Comparison of ENCODE assay signal across 10 cellular contexts in genomic region chr1:95742591-95743089, GRCh38.
DNase-seq lines count a peak whose midpoint lies in the region; ATAC-seq and TF ChIP-seq lines count a peak whose summit lies in the region.
"Had no signal": no experiment of that assay in that cellular context is flagged by ENCODE, and none has a peak within 500 bp of the region (broad histone marks: within the 10 kb centered on the region; RNA-seq: fewer than 3 reads in every experiment).

No MANE protein-coding gene starts in this region.

- peaks cover 2 to 16% of the 10 kb centered on the region in 2 donors for H3K9me3 Mint-ChIP-seq in effector memory CD8-positive, alpha-beta T cell
- H3K9me3 Mint-ChIP-seq in activated naive CD8-positive, alpha-beta T cell treated with anti-CD3 and anti-CD28 coated beads for 36 hours: peaks cover 11% of the 10 kb centered on the region

- no peaks in the 10 kb centered on the region for H3K27me3 ChIP-seq in hepatocyte

- H3K27ac ChIP-seq in hepatocyte: peak overlapping the region; percentile 46

- H3K27me3 Mint-ChIP-seq in effector memory CD8-positive, alpha-beta T cell: no peaks in the 10 kb centered on the region
- no peaks in the 10 kb centered on the region for H3K27me3 Mint-ChIP-seq in activated naive CD8-positive, alpha-beta T cell treated with anti-CD3 and anti-CD28 coated beads for 36 hours
- H3K27me3 Mint-ChIP-seq: activated CD4-positive, alpha-beta T cell treated with anti-CD3 and anti-CD28 coated beads, Interleukin-2, amount 10 ng/mL, durations not matched to agents 7 days and 5 days had no signal

- no peaks in the 10 kb centered on the region for H3K9me3 ChIP-seq in hepatocyte (ENCODE audit: low read depth)

- no peaks in the 10 kb centered on the region for H3K4me1 Mint-ChIP-seq in effector memory CD8-positive, alpha-beta T cell (ENCODE audit: low read depth in 2 of 2)
- no peaks in the 10 kb centered on the region for H3K4me1 Mint-ChIP-seq in activated naive CD8-positive, alpha-beta T cell treated with anti-CD3 and anti-CD28 coated beads for 36 hours
- H3K4me1 Mint-ChIP-seq: activated CD4-positive, alpha-beta T cell treated with anti-CD3 and anti-CD28 coated beads, Interleukin-2, amount 10 ng/mL, durations not matched to agents 7 days and 5 days had no signal

- no peaks in the 10 kb centered on the region for H3K36me3 Mint-ChIP-seq in effector memory CD8-positive, alpha-beta T cell (ENCODE audit: insufficient read depth)
- H3K36me3 Mint-ChIP-seq in activated naive CD8-positive, alpha-beta T cell treated with anti-CD3 and anti-CD28 coated beads for 36 hours: no peaks in the 10 kb centered on the region

- H3K9me2 ChIP-seq in hepatocyte (replicated peaks; ENCODE audit: insufficient read depth): no peaks in the 10 kb centered on the region

- H3K36me3 ChIP-seq in hepatocyte (replicated peaks; ENCODE audit: insufficient read depth, low read depth): no peaks in the 10 kb centered on the region

- no peaks in the 10 kb centered on the region for H3K4me1 ChIP-seq in hepatocyte (ENCODE audit: insufficient read depth)

- no peaks in the 10 kb centered on the region for H4K20me1 ChIP-seq in hepatocyte (ENCODE audit: insufficient read depth, poor library complexity, severe bottlenecking)

- no peak overlapping the region for H3K4me3 Mint-ChIP-seq in effector memory CD8-positive, alpha-beta T cell
- H3K4me3 Mint-ChIP-seq in activated naive CD8-positive, alpha-beta T cell treated with anti-CD3 and anti-CD28 coated beads for 36 hours: no peak overlapping the region
- H3K4me3 Mint-ChIP-seq: activated CD4-positive, alpha-beta T cell treated with anti-CD3 and anti-CD28 coated beads, Interleukin-2, amount 10 ng/mL, durations not matched to agents 7 days and 5 days had no signal

- no peak overlapping the region for H3K4me2 ChIP-seq in hepatocyte

- WGBS in hepatocyte (ENCODE audit: low lambda C conversion rate, missing lambda C conversion rate): 66% methylated on average over 3 of the region's 3 CpGs

- DNase-seq in DMS153 treated with DMSO at 0.1 percent for 48 hours (lab: John Stamatoyannopoulos, UW; ENCODE audit: unreplicated experiment): peak; percentile 34
- DNase-seq in HT1080 (ENCODE audit: low read depth): peak; percentile 78
- peak; percentile 2 for DNase-seq in RPMI8226
- DNase-seq in hepatocyte (ENCODE audit: low spot score): peak; percentile 43
- DNase-seq in effector memory CD8-positive, alpha-beta T cell: no peak
- DNase-seq in activated naive CD8-positive, alpha-beta T cell treated with anti-CD3 and anti-CD28 coated beads for 36 hours: no peak
- no peak for DNase-seq in anterior cingulate cortex (lab: John Stamatoyannopoulos, UW)
- DNase-seq: activated CD4-positive, alpha-beta T cell treated with anti-CD3 and anti-CD28 coated beads, Interleukin-2, amount 10 ng/mL, durations not matched to agents 7 days and 5 days; NCI-H1930 had no signal

- H3K4me3 ChIP-seq in hepatocyte: no peak overlapping the region

- ATAC-seq in HG02885 (IDR thresholded peaks at IDR 0.05; ENCODE audit: poor library complexity, unreplicated experiment): no peak
- ATAC-seq in effector memory CD8-positive, alpha-beta T cell (replicated peaks): no peak

- H3K27ac Mint-ChIP-seq in effector memory CD8-positive, alpha-beta T cell: no peak overlapping the region
- H3K27ac Mint-ChIP-seq in activated naive CD8-positive, alpha-beta T cell treated with anti-CD3 and anti-CD28 coated beads for 36 hours: no peak overlapping the region
- H3K27ac Mint-ChIP-seq: activated CD4-positive, alpha-beta T cell treated with anti-CD3 and anti-CD28 coated beads, Interleukin-2, amount 10 ng/mL, durations not matched to agents 7 days and 5 days had no signal

- H3K79me2 ChIP-seq in hepatocyte: no peaks in the 10 kb centered on the region

- no peak for TF ChIP-seq CTCF in hepatocyte (IDR thresholded peaks at IDR 0.05; ENCODE audit: poor library complexity)

- no peak overlapping the region for H2AFZ ChIP-seq in hepatocyte

Comparison
In these comparisons a context has a peak if more than half of its experiments do, and no peak if none do; other contexts are left out.
1. DNase-seq: peak in DMS153 treated with DMSO at 0.1 percent for 48 hours (single experiment), HT1080 (single experiment), RPMI8226 (single experiment) and hepatocyte (single experiment); none in effector memory CD8-positive, alpha-beta T cell (0 of 3), activated naive CD8-positive, alpha-beta T cell treated with anti-CD3 and anti-CD28 coated beads for 36 hours (single experiment) and anterior cingulate cortex (0 of 58).